In genomic region chr19:21604941-21605548, GRCh38 we compare ENCODE assay signal across 8 cellular contexts.
DNase-seq lines count a peak whose midpoint lies in the region; ATAC-seq and TF ChIP-seq lines count a peak whose summit lies in the region.

No MANE protein-coding gene starts in this region.

- H3K9ac ChIP-seq in SU-DHL-6 (ENCODE audit: low read length) (no peak overlapping the region), rectal smooth muscle tissue (ENCODE audit: low read length) (no peak overlapping the region)

- H3K4me2 ChIP-seq in SU-DHL-6 (ENCODE audit: low read depth, low read length, poor library complexity, severe bottlenecking), result peak overlapping the region; percentile 44

- no peaks in the 10 kb centered on the region for H3F3A ChIP-seq in SU-DHL-6 (ENCODE audit: insufficient read depth)

- H3K36me3 ChIP-seq in SU-DHL-6 (ENCODE audit: low read length) (no peaks in the 10 kb centered on the region), rectal smooth muscle tissue (ENCODE audit: control insufficient read depth, insufficient read depth, low read length) (no peaks in the 10 kb centered on the region)

- in situ Hi-C loops in G401 (cut with HindIII; ENCODE audit: low sequenced_read_pairs), result no loop called here

- peaks cover 4% of the 10 kb centered on the region for H3K4me1 ChIP-seq in rectal smooth muscle tissue (ENCODE audit: control insufficient read depth, insufficient read depth, low read length)

- ATAC-seq in HG03108 (IDR thresholded peaks at IDR 0.05; ENCODE audit: unreplicated experiment), result no peak

- H3K79me2 ChIP-seq in SU-DHL-6 (ENCODE audit: insufficient read depth, low read length), result no peaks in the 10 kb centered on the region

- no peaks in the 10 kb centered on the region for H3K9me2 ChIP-seq in SU-DHL-6 (replicated peaks; ENCODE audit: insufficient read depth, low read length)

- H3K4me3 ChIP-seq in SU-DHL-6 (ENCODE audit: insufficient read depth, low read length, poor library complexity, severe bottlenecking) (no peak overlapping the region), fibroblast of villous mesenchyme (ENCODE audit: low read depth, low read length) (peak overlapping the region; percentile 57), rectal smooth muscle tissue (ENCODE audit: low read length) (peak overlapping the region; percentile 37)

- H3K27me3 ChIP-seq in SU-DHL-6 (ENCODE audit: low read length) (no peaks in the 10 kb centered on the region), rectal smooth muscle tissue (ENCODE audit: control insufficient read depth, insufficient read depth, low read length) (no peaks in the 10 kb centered on the region)

- DNase-seq in G401 (ENCODE audit: low spot score) (peak; percentile 61), fibroblast of villous mesenchyme (ENCODE audit: low read depth) (peak; percentile 39), NCI-H526 treated with DMSO at 0.1 percent for 48 hours (lab: John Stamatoyannopoulos, UW) (no peak)
- DNase-seq in stimulated activated CD4-positive, alpha-beta T cell treated with anti-CD3 and anti-CD28 coated beads, Interleukin-15, amount 100 ng/mL, for 24 hours, result no peak
- no peak for DNase-seq in activated CD8-positive, alpha-beta memory T cell treated with anti-CD3 and anti-CD28 coated beads for 24 hours

- H2AFZ ChIP-seq in SU-DHL-6 (ENCODE audit: low read depth, low read length, severe bottlenecking), result peak overlapping the region; percentile 51

- no peaks in the 10 kb centered on the region for H3K9me3 ChIP-seq in SU-DHL-6 (ENCODE audit: insufficient read depth, low read length)

- no peak overlapping the region for H3K27ac ChIP-seq in SU-DHL-6 (ENCODE audit: low read depth, low read length)
- H3K27ac ChIP-seq in rectal smooth muscle tissue (ENCODE audit: low read depth, low read length), result peak overlapping the region; percentile 59

- no peaks in the 10 kb centered on the region for H4K20me1 ChIP-seq in SU-DHL-6 (ENCODE audit: low read depth, low read length)

- TF ChIP-seq CTCF in SU-DHL-6 (IDR thresholded peaks at IDR 0.05; ENCODE audit: insufficient read depth, low read length, poor library complexity, severe bottlenecking) (no peak), fibroblast of villous mesenchyme (IDR thresholded peaks at IDR 0.05; ENCODE audit: insufficient read depth, low read depth, low read length) (no peak)

Comparison
In these comparisons a context has a peak if more than half of its experiments do, and no peak if none do; other contexts are left out.
1. DNase-seq: peak in G401 (single experiment) and fibroblast of villous mesenchyme (single experiment); none in NCI-H526 treated with DMSO at 0.1 percent for 48 hours (single experiment), stimulated activated CD4-positive, alpha-beta T cell treated with anti-CD3 and anti-CD28 coated beads, Interleukin-15, amount 100 ng/mL, for 24 hours (single experiment) and activated CD8-positive, alpha-beta memory T cell treated with anti-CD3 and anti-CD28 coated beads for 24 hours (single experiment).